Comparison of ENCODE assay signal across 9 cellular contexts in the genomic region with DNA sequence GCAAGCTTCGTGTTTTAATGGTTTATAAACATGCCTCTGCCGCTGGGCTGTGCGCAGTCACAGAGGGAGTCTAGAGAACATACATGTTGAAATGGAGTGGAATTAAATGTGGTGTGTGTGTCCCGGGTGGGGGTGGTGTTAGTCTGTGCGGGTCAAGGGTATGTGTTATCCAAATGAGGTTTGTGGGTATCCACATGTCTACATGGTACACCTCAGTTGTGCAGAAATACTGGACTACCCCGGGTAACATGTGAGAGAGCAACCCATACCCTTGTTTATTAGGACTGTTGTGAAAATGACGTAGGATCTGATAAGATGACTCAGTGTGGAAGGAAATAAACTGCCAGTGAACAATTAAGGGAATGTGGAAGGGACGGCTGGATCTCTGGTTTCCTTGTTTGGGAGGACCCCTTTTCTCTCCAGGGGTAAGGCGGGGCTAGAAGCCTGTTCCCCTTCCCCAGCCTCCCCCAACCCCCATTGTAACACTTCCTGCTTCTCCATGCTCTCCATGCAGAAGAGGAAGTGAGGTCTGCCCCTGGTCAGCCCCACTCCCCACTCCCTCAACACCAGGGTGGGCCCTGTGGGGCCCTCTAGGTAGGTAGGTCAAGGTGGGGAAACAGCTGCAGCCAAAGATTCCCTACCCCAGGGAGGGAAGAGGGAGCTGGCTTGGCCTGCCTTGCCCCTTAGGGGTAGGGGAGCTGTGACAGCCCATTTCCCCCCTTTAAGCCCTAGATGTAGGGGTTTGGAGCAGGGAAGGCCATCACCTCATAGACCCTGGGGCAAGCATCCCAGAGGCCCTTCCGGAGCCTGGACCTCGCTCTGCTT. TPM values are rescaled to one million over a fixed set of nuclear protein-coding genes. Genes with fewer than 3 reads are reported as not detected.
A peak's percentile ranks its signal among the peaks of the same experiment; 100 is the strongest.
DNase-seq lines count a peak whose midpoint lies in the region; ATAC-seq, FAIRE-seq and TF ChIP-seq lines count a peak whose summit lies in the region.
"Had no signal": no experiment of that assay in that cellular context is flagged by ENCODE, and none has a peak within 500 bp of the region (broad histone marks: within the 10 kb centered on the region; RNA-seq: fewer than 3 reads in every experiment).

No MANE protein-coding gene starts in this region.

- peak overlapping the region; percentile 23; the same call in 1 of the 3 replicates for H3K4me3 ChIP-seq in A549
- H3K4me3 ChIP-seq in astrocyte (ENCODE audit: insufficient read depth, low read depth, low read length) = no peak overlapping the region
- H3K4me3 ChIP-seq in OCI-LY7 (ENCODE audit: low read depth, low read length, poor library complexity, severe bottlenecking) = no peak overlapping the region

- H4K20me1 ChIP-seq in astrocyte (ENCODE audit: insufficient read depth, low read length) (no peaks in the 10 kb centered on the region), OCI-LY7 (ENCODE audit: insufficient read depth, low read length) (no peaks in the 10 kb centered on the region)

- no peaks in the 10 kb centered on the region for H3K9me2 ChIP-seq in OCI-LY7 (ENCODE audit: insufficient read depth, low read length)

- H3K79me2 ChIP-seq in astrocyte (ENCODE audit: insufficient read depth, low read length) (no peaks in the 10 kb centered on the region), OCI-LY7 (ENCODE audit: insufficient read depth, low read depth, low read length) (no peaks in the 10 kb centered on the region)

- peak overlapping the region; percentile 73 for H3K4me2 ChIP-seq in A549
- H3K4me2 ChIP-seq in astrocyte (ENCODE audit: low read length) = no peak overlapping the region
- no peak overlapping the region for H3K4me2 ChIP-seq in OCI-LY7 (ENCODE audit: low read length)

- peak overlapping the region; percentile 60 for H2AFZ ChIP-seq in astrocyte (ENCODE audit: low read depth, low read length)
- H2AFZ ChIP-seq in OCI-LY7 (ENCODE audit: low read length) = no peak overlapping the region

- H3K36me3 Mint-ChIP-seq in astrocyte (ENCODE audit: low read depth, unreplicated experiment) = peaks cover 7% of the 10 kb centered on the region

- H3K9me3 ChIP-seq in A549 = no peaks in the 10 kb centered on the region
- no peaks in the 10 kb centered on the region for H3K9me3 ChIP-seq in astrocyte (ENCODE audit: insufficient read depth, low read depth, low read length)
- no peaks in the 10 kb centered on the region for H3K9me3 ChIP-seq in OCI-LY7 (ENCODE audit: low read length)

- peak overlapping the region; percentile 70 to 79 for H3K27ac ChIP-seq in A549
- peak overlapping the region; percentile 12 for H3K27ac ChIP-seq in astrocyte (ENCODE audit: low read depth, low read length)
- H3K27ac ChIP-seq in OCI-LY7 (ENCODE audit: low read depth, low read length, poor library complexity, severe bottlenecking) = no peak overlapping the region

- H3K36me3 ChIP-seq in astrocyte (ENCODE audit: insufficient read depth, low read length) (no peaks in the 10 kb centered on the region), OCI-LY7 (ENCODE audit: insufficient read depth, low read length) (no peaks in the 10 kb centered on the region)

- ATAC-seq in A549 (no peak), HG02642 (IDR thresholded peaks at IDR 0.05; ENCODE audit: poor library complexity, unreplicated experiment) (no peak)

- TF ChIP-seq RAD21 in A549 (conservative IDR thresholded peaks at IDR 0.05 in 1 of 2, IDR thresholded peaks at IDR 0.05 in 1 of 2) = no peak

- TF ChIP-seq POLR2A in A549 (IDR thresholded peaks at IDR 0.05; ENCODE audit: low read length) = no peak

- WGBS in A549 (ENCODE audit: missing lambda C conversion rate) = 81% methylated on average over 10 of the region's 11 CpGs

- no TSS peak for BruUV-seq in OCI-LY7 (replicated peaks; lab: Mats Ljungman, UMichigan)

- TF ChIP-seq CTCF in A549 (IDR thresholded peaks at IDR 0.05) (no peak), astrocyte (IDR thresholded peaks at IDR 0.05; ENCODE audit: insufficient read depth, low read depth, low read length) (no peak), OCI-LY7 (conservative IDR thresholded peaks at IDR 0.05; ENCODE audit: low read length) (no peak)

- no peak for TF ChIP-seq EP300 in A549 (IDR thresholded peaks at IDR 0.05)

- no peaks in the 10 kb centered on the region for H3K27me3 ChIP-seq in astrocyte (ENCODE audit: insufficient read depth, low read length)

- H3K4me1 Mint-ChIP-seq in astrocyte (ENCODE audit: low read depth, unreplicated experiment) = peaks cover 2% of the 10 kb centered on the region

- no peak overlapping the region for H3K27ac Mint-ChIP-seq in astrocyte (ENCODE audit: unreplicated experiment)

- H3K4me3 Mint-ChIP-seq in astrocyte (ENCODE audit: unreplicated experiment) = no peak overlapping the region

- H3K4me1 ChIP-seq in A549 (peaks cover 18% of the 10 kb centered on the region), astrocyte (ENCODE audit: insufficient read depth, low read length) (peaks cover 7% of the 10 kb centered on the region), OCI-LY7 (ENCODE audit: insufficient read depth, low read length, poor library complexity, severe bottlenecking) (no peaks in the 10 kb centered on the region)

- DNase-seq in A549 (ENCODE audit: low read depth in 1 of 2, low spot score in 1 of 2) = no peak
- peak; percentile 60 for DNase-seq in KG1 (lab: John Stamatoyannopoulos, UW)
- DNase-seq in astrocyte (ENCODE audit: low read depth) = peak; percentile 68
- DNase-seq in lung microvascular endothelial cell (ENCODE audit: low read depth in 2 of 2) = peak; percentile 70 to 83
- DNase-seq in HuH-7.5 (ENCODE audit: low spot score) = no peak
- no peak for DNase-seq in OCI-LY7 (ENCODE audit: low spot score)
- DNase-seq in NCI-H1105 (lab: John Stamatoyannopoulos, UW) = no peak
- DNase-seq: NCI-H2171 had no signal

- no peak overlapping the region for H3K9ac ChIP-seq in astrocyte (ENCODE audit: low read length)

- H3K27me3 Mint-ChIP-seq in astrocyte (ENCODE audit: low read depth, unreplicated experiment) = peaks cover 29% of the 10 kb centered on the region

- CTCF ChIA-PET in A549 (lab: Yijun Ruan, JAX) = interaction anchor here (0.6 to 4.6 kb wide), 7 partner anchors 8 to 231 kb away, joined by 3 to 42 read pairs (median 5); partner anchors contain the start of gene AHCYL1
- CTCF ChIA-PET in OCI-LY7 (lab: Charles Lee; ENCODE audit: unreplicated experiment) = interaction anchor here (0.8 to 1.1 kb wide), 2 partner anchors 12 to 123 kb away, joined by 3 read pairs; no protein-coding TSS in a partner anchor

- no peak for FAIRE-seq in A549 (lab: Jason Lieb, UNC)
- no peak for FAIRE-seq in astrocyte (lab: Jason Lieb, UNC)

- intact Hi-C loops in OCI-LY7 (cut with micrococcal nuclease; ENCODE audit: unreplicated experiment) = no loop called here

- H3K9me3 Mint-ChIP-seq in astrocyte (ENCODE audit: unreplicated experiment) = peaks cover 2% of the 10 kb centered on the region

- POLR2A ChIA-PET in A549 (lab: Yijun Ruan, JAX) = no interaction called here
- POLR2A ChIA-PET in OCI-LY7 (lab: Charles Lee) = no interaction called here

TF ChIP-seq in A549, 52 proteins besides CTCF, POLR2A, EP300 and RAD21 (continues in another document):
- TF ChIP-seq MAZ (IDR thresholded peaks at IDR 0.05; ENCODE audit: borderline replicate concordance, low read depth, low read length) = no peak
- TF ChIP-seq CEBPB (IDR thresholded peaks at IDR 0.05) = no peak
- TF ChIP-seq HOXB13 (CRISPR knock-in tag; IDR thresholded peaks at IDR 0.05; ENCODE audit: low read depth) = no peak
- no peak for TF ChIP-seq KDM1A (IDR thresholded peaks at IDR 0.05; ENCODE audit: low read depth)
- TF ChIP-seq, protein P1, sequence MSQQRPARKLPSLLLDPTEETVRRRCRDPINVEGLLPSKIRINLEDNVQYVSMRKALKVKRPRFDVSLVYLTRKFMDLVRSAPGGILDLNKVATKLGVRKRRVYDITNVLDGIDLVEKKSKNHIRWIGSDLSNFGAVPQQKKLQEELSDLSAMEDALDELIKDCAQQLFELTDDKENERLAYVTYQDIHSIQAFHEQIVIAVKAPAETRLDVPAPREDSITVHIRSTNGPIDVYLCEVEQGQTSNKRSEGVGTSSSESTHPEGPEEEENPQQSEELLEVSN (IDR thresholded peaks at IDR 0.05; ENCODE audit: borderline replicate concordance, low read depth) = no peak
- no peak for TF ChIP-seq ATOH8 (CRISPR knock-in tag; IDR thresholded peaks at IDR 0.05; ENCODE audit: low read depth)

RNA-seq across cellular contexts. Expression of gene EPS8L3, which starts 0.7 kb away (rescaled TPM):
- polyA plus RNA-seq in A549 (2011; rRNA removed) = 5.1 and 7.4 TPM in 2 replicates
- polyA plus RNA-seq in A549 (2012; cell fraction: cytosol; rRNA removed) = 1.3 and 1.5 TPM in 2 replicates
- polyA plus RNA-seq in A549 (2012; cell fraction: nucleus; rRNA removed) = 8.6 and 9.1 TPM in 2 replicates
- 1.4 to 3.3 TPM (median 2.4 TPM) in 3 replicates for polyA plus RNA-seq in A549 (2017; fragmentation: RNase III; extraction: RNeasy Plus Mini Kit Qiagen cat#74134 plus additional on column Dnase treatment)
- polyA minus RNA-seq in A549 (2011; rRNA and poly(A)+ RNA removed) = 7.1 and 7.4 TPM in 2 replicates
- total RNA-seq in astrocyte = not detected in 2 replicates
- not detected in 2 replicates for total RNA-seq in lung microvascular endothelial cell
- not detected in 2 replicates for total RNA-seq in OCI-LY7 (2014; rRNA removed; shearing (Covaris generic))
- total RNA-seq in OCI-LY7 (2022) = not detected in 2 replicates

RNA-seq across cellular contexts. Expression of gene GSTM3, which starts 22.2 kb away (rescaled TPM):
- 55.7 and 67.6 TPM in 2 replicates for polyA plus RNA-seq in A549 (2011; rRNA removed)
- 29.1 and 30.9 TPM in 2 replicates for polyA plus RNA-seq in A549 (2012; cell fraction: cytosol; rRNA removed)
- polyA plus RNA-seq in A549 (2012; cell fraction: nucleus; rRNA removed) = 13.2 and 19.5 TPM in 2 replicates
- polyA plus RNA-seq in A549 (2017; fragmentation: RNase III; extraction: RNeasy Plus Mini Kit Qiagen cat#74134 plus additional on column Dnase treatment) = 39.8 to 44.1 TPM (median 43.0 TPM) in 3 replicates
- 15.9 and 18.2 TPM in 2 replicates for polyA minus RNA-seq in A549 (2011; rRNA and poly(A)+ RNA removed)
- total RNA-seq in astrocyte = 25.4 and 26.1 TPM in 2 replicates
- total RNA-seq in lung microvascular endothelial cell = 36.3 and 42.9 TPM in 2 replicates
- total RNA-seq in OCI-LY7 (2014; rRNA removed; shearing (Covaris generic)) = not detected in 2 replicates
- total RNA-seq in OCI-LY7 (2022) = not detected in 2 replicates

RNA-seq across cellular contexts. Expression of gene GSTM5, which starts 51.0 kb away (rescaled TPM):
- not detected in 2 replicates for polyA plus RNA-seq in A549 (2011; rRNA removed)
- not detected in 2 replicates for polyA plus RNA-seq in A549 (2012; cell fraction: cytosol; rRNA removed)
- not detected in 2 replicates for polyA plus RNA-seq in A549 (2012; cell fraction: nucleus; rRNA removed)
- not detected in 3 replicates for polyA plus RNA-seq in A549 (2017; fragmentation: RNase III; extraction: RNeasy Plus Mini Kit Qiagen cat#74134 plus additional on column Dnase treatment)
- polyA minus RNA-seq in A549 (2011; rRNA and poly(A)+ RNA removed) = not detected in 2 replicates
- not detected in 2 replicates for total RNA-seq in astrocyte
- under 0.01 TPM in 1 of 2 replicates, not detected in the other for total RNA-seq in lung microvascular endothelial cell
- total RNA-seq in OCI-LY7 (2014; rRNA removed; shearing (Covaris generic)) = not detected in 2 replicates
- not detected in 2 replicates for total RNA-seq in OCI-LY7 (2022)

Comparison
In these comparisons a context has a peak if more than half of its experiments do, and no peak if none do; other contexts are left out.
1. DNase-seq: peak in KG1 (single experiment), astrocyte (single experiment) and lung microvascular endothelial cell (2 of 2); none in A549 (0 of 2), HuH-7.5 (single experiment), OCI-LY7 (single experiment) and NCI-H1105 (single experiment).
2. RNA of gene GSTM3, which starts 22.2 kb away (total RNA-seq): 36.3 to 42.9 TPM in lung microvascular endothelial cell and 25.4 to 26.1 TPM in astrocyte; not detected in OCI-LY7; every median in the first group is over 10 times any median in the second.